In genomic region chr3:49025793-49026520, GRCh38 we compare ENCODE assay signal across 1 cellular context.
TF ChIP-seq lines count a peak whose summit lies in the region.

No MANE protein-coding gene starts in this region.

TF ChIP-seq in HepG2, 621 proteins besides CTCF, POLR2A, EP300 and RAD21:
- TF ChIP-seq ZNF101 (CRISPR knock-in tag; IDR thresholded peaks at IDR 0.05; ENCODE audit: borderline replicate concordance, low read depth) (no peak), ZNF879 (CRISPR knock-in tag; IDR thresholded peaks at IDR 0.05) (no peak), RBFOX2 (IDR thresholded peaks at IDR 0.05; ENCODE audit: low read depth, low read length) (peak; percentile 58; the same call in 1 of the 2 replicates), DNMT1 (CRISPR knock-in tag; IDR thresholded peaks at IDR 0.05) (0 out of 2 replicates have a peak, but pooled peaks have one; percentile 26), FOXJ3 (CRISPR knock-in tag; IDR thresholded peaks at IDR 0.05; ENCODE audit: borderline replicate concordance) (no peak), ZNF790 (CRISPR knock-in tag; IDR thresholded peaks at IDR 0.05; ENCODE audit: borderline replicate concordance) (no peak), ZNF382 (CRISPR knock-in tag; IDR thresholded peaks at IDR 0.05; ENCODE audit: borderline replicate concordance) (no peak), AGO2 (optimal IDR thresholded peaks at IDR 0.05; ENCODE audit: low read depth, low read length) (peak; percentile 64), GABPA (IDR thresholded peaks at IDR 0.05; ENCODE audit: low read depth, low read length) (no peak), GABPA (CRISPR knock-in tag; IDR thresholded peaks at IDR 0.05; ENCODE audit: low read depth) (no peak), SIX4 (CRISPR knock-in tag; IDR thresholded peaks at IDR 0.05) (no peak), ZNF501 (CRISPR knock-in tag; IDR thresholded peaks at IDR 0.05) (0 out of 2 replicates have a peak, but pooled peaks have one; percentile 17), HMG20A (CRISPR knock-in tag; IDR thresholded peaks at IDR 0.05; ENCODE audit: borderline replicate concordance) (no peak), GLMP (CRISPR knock-in tag; IDR thresholded peaks at IDR 0.05; ENCODE audit: borderline replicate concordance) (no peak), POLR2AphosphoS5 (IDR thresholded peaks at IDR 0.05; ENCODE audit: low read depth, low read length) (0 out of 2 replicates have a peak, but pooled peaks have one; percentile 1), RBM22 (optimal IDR thresholded peaks at IDR 0.05; ENCODE audit: low read length) (peak; percentile 45), KAT2B (IDR thresholded peaks at IDR 0.05; ENCODE audit: borderline replicate concordance, low read depth, low read length) (no peak), HNRNPK (IDR thresholded peaks at IDR 0.05; ENCODE audit: low read depth, low read length, poor library complexity, severe bottlenecking) (no peak)
